Comparison of ENCODE assay signal across 28 cellular contexts in genomic region chr3:180280601-180281000, GRCh38.
DNase-seq lines count a peak whose midpoint lies in the region; ATAC-seq, FAIRE-seq and TF ChIP-seq lines count a peak whose summit lies in the region.
"Had no signal": no experiment of that assay in that cellular context is flagged by ENCODE, and none has a peak within 500 bp of the region (broad histone marks: within the 10 kb centered on the region; RNA-seq: fewer than 3 reads in every experiment).

No MANE protein-coding gene starts in this region.

- no peaks in the 10 kb centered on the region for H3K79me2 ChIP-seq in astrocyte (ENCODE audit: insufficient read depth, low read length)
- H3K79me2 ChIP-seq: parathyroid adenoma had no signal

- H2AFZ ChIP-seq in astrocyte (ENCODE audit: low read depth, low read length): no peak overlapping the region
- H2AFZ ChIP-seq: parathyroid adenoma, PC-9 had no signal

- H4K20me1 ChIP-seq in astrocyte (ENCODE audit: insufficient read depth, low read length): no peaks in the 10 kb centered on the region

- H3K9ac ChIP-seq in astrocyte (ENCODE audit: low read length): no peak overlapping the region
- H3K9ac ChIP-seq: parathyroid adenoma had no signal

- H3K4me2 ChIP-seq in astrocyte (ENCODE audit: low read length): no peak overlapping the region
- H3K4me2 ChIP-seq: PC-9 had no signal

- H3K27me3 ChIP-seq in astrocyte (ENCODE audit: insufficient read depth, low read length): no peaks in the 10 kb centered on the region
- H3K27me3 ChIP-seq: right atrium auricular region, spleen had no signal

- H3K9me3 ChIP-seq in astrocyte (ENCODE audit: insufficient read depth, low read depth, low read length): no peaks in the 10 kb centered on the region
- H3K9me3 ChIP-seq: right atrium auricular region, spleen had no signal

- no peak overlapping the region for H3K4me3 Mint-ChIP-seq in astrocyte (ENCODE audit: unreplicated experiment)
- H3K4me3 Mint-ChIP-seq: brain; CD4-positive, alpha-beta T cell; neural crest cell had no signal

- H3K36me3 ChIP-seq in astrocyte (ENCODE audit: insufficient read depth, low read length): no peaks in the 10 kb centered on the region
- H3K36me3 ChIP-seq: right atrium auricular region, spleen had no signal

- H3K27ac ChIP-seq in astrocyte (ENCODE audit: low read depth, low read length): no peak overlapping the region
- H3K27ac ChIP-seq: parathyroid adenoma, PC-9, right atrium auricular region, spleen had no signal

- peak; percentile 28 for DNase-seq in AG08396 (ENCODE audit: low spot score)
- DNase-seq in HCEC 1CT: peak; percentile 90
- peak; percentile 49 for DNase-seq in astrocyte (ENCODE audit: low read depth)
- DNase-seq in hepatic stellate cell (ENCODE audit: low spot score): peak; percentile 12
- DNase-seq in stimulated activated CD8-positive, alpha-beta memory T cell treated with anti-CD3 and anti-CD28 coated beads, Interleukin-4, amount 100 ng/mL, for 48 hours: no peak
- DNase-seq: activated CD4-positive, alpha-beta T cell treated with anti-CD3 and anti-CD28 coated beads, Interleukin-2, amount 50 U/mL, for 1 hour; activated naive CD4-positive, alpha-beta T cell treated with Interleukin-2 at 50 U/mL for 16 hours; activated T-cell treated with anti-CD3 and anti-CD28 coated beads, Interleukin-2, amount 50 U/mL, for 48 hours; CD4-positive, alpha-beta T cell; foreskin melanocyte; GOT3; mesenchymal stem cell; NCI-H1417 treated with DMSO at 0.1 percent for 48 hours; NCI-H524; NK-92 treated with Interleukin-12 subunit alpha and Interleukin-12 subunit beta, amount 100 ng/mL, for 24 hours; SIG-M5; spleen; stimulated activated CD4-positive, alpha-beta T cell treated with anti-CD3 and anti-CD28 coated beads, Interleukin-2, amount 100 ng/mL, for 48 hours; T1000; trophoblast cell had no signal

- no peak for TF ChIP-seq CTCF in astrocyte (IDR thresholded peaks at IDR 0.05; ENCODE audit: insufficient read depth, low read depth, low read length)

- ATAC-seq in GM21529 (IDR thresholded peaks at IDR 0.05; ENCODE audit: unreplicated experiment) (no peak), HG03520 (IDR thresholded peaks at IDR 0.05; ENCODE audit: unreplicated experiment) (no peak)

- H3K27me3 Mint-ChIP-seq in astrocyte (ENCODE audit: low read depth, unreplicated experiment): no peaks in the 10 kb centered on the region

- H3K27ac Mint-ChIP-seq in astrocyte (ENCODE audit: unreplicated experiment): no peak overlapping the region
- H3K27ac Mint-ChIP-seq: brain; CD4-positive, alpha-beta T cell had no signal

- H3K4me3 ChIP-seq in astrocyte (ENCODE audit: insufficient read depth, low read depth, low read length): no peak overlapping the region
- H3K4me3 ChIP-seq: PC-9, right atrium auricular region, spleen had no signal

- no peaks in the 10 kb centered on the region for H3K9me3 Mint-ChIP-seq in astrocyte (ENCODE audit: unreplicated experiment)
- H3K9me3 Mint-ChIP-seq: brain, neural crest cell had no signal

- no peaks in the 10 kb centered on the region for H3K4me1 ChIP-seq in astrocyte (ENCODE audit: insufficient read depth, low read length)
- H3K4me1 ChIP-seq: right atrium auricular region had no signal

- H3K36me3 Mint-ChIP-seq in astrocyte (ENCODE audit: low read depth, unreplicated experiment): no peaks in the 10 kb centered on the region
- H3K36me3 Mint-ChIP-seq: brain had no signal

- peaks cover 16% of the 10 kb centered on the region for H3K4me1 Mint-ChIP-seq in astrocyte (ENCODE audit: low read depth, unreplicated experiment)

- no peak for FAIRE-seq in astrocyte (lab: Jason Lieb, UNC)
- FAIRE-seq: D721Med had no signal
